14 cellular contexts compared by ENCODE assay signal in the genomic region with DNA sequence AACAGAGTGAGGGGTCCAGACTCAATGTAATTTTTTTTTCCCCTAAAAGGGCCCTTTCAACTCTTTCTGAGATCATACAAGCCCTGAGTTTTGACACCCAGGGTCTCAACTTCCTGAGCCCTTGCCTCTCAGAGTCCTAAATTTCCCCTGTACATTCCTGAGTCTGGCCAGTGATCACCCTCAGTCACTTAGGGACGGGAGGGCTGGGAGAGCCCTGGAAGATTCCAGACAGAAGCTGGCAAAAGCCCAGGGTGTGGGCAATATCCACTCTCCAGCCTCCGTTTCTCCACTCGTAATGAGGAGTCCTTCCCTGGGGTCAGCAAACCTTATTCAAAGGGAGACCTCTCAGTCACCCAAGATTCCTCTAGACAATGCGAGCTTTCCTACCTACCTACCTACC. TPM values are rescaled to one million over a fixed set of nuclear protein-coding genes. Genes with fewer than 3 reads are reported as not detected.
DNase-seq lines count a peak whose midpoint lies in the region; ATAC-seq and TF ChIP-seq lines count a peak whose summit lies in the region.
"Had no signal": no experiment of that assay in that cellular context is flagged by ENCODE, and none has a peak within 500 bp of the region (broad histone marks: within the 10 kb centered on the region; RNA-seq: fewer than 3 reads in every experiment).

No MANE protein-coding gene starts in this region.

- POLR2A ChIA-PET in CD4-positive, alpha-beta T cell (lab: Charles Lee), result interaction anchor here (1.3 kb wide), 1 partner anchor 82 kb away, joined by 3 read pairs; no protein-coding TSS in a partner anchor
- POLR2A ChIA-PET in PC-3 (lab: Charles Lee; ENCODE audit: unreplicated experiment), result no interaction called here
- POLR2A ChIA-PET in activated CD4-positive, alpha-beta memory T cell treated with anti-CD3 and anti-CD28 coated beads for 36 hours (lab: Charles Lee), result interaction anchor here (0.6 kb wide), 1 partner anchor 53 kb away, joined by 3 read pairs; no protein-coding TSS in a partner anchor

- intact Hi-C loops in CD4-positive, alpha-beta T cell (cut with DNase I, micrococcal nuclease), result loop anchor here in 1 of 2 experiments (10.0 kb wide), 2 partner anchors 148 to 462 kb away; a partner anchor contains a TSS
- intact Hi-C loops in PC-3 (cut with micrococcal nuclease), result no loop called here
- intact Hi-C loops in activated CD4-positive, alpha-beta memory T cell treated with anti-CD3 and anti-CD28 coated beads for 36 hours (cut with micrococcal nuclease), result no loop called here

- CTCF ChIA-PET in CD4-positive, alpha-beta T cell (lab: Charles Lee), result interaction anchor here (0.9 to 3.5 kb wide), 6 partner anchors 33 to 82 kb away, joined by 3 to 22 read pairs (median 12); a partner anchor contains a TSS
- CTCF ChIA-PET in PC-3 (lab: Charles Lee), result no interaction called here
- CTCF ChIA-PET in activated CD4-positive, alpha-beta memory T cell treated with anti-CD3 and anti-CD28 coated beads for 36 hours (lab: Charles Lee), result interaction anchor here (1.0 to 4.6 kb wide), 9 partner anchors 9 to 96 kb away, joined by 3 to 36 read pairs (median 5); no protein-coding TSS in a partner anchor

- H3K9me3 ChIP-seq in CD4-positive, alpha-beta T cell (ENCODE audit: control insufficient read depth, low read length), result no peaks in the 10 kb centered on the region
- no peaks in the 10 kb centered on the region for H3K9me3 ChIP-seq in PC-3 (ENCODE audit: low read length)
- H3K9me3 ChIP-seq: sigmoid colon had no signal

- peak overlapping the region; percentile 45 for H3K4me3 Mint-ChIP-seq in CD4-positive, alpha-beta T cell
- peak overlapping the region; percentile 97 for H3K4me3 Mint-ChIP-seq in osteocyte (ENCODE audit: unreplicated experiment)
- no peak overlapping the region for H3K4me3 Mint-ChIP-seq in activated CD4-positive, alpha-beta memory T cell treated with anti-CD3 and anti-CD28 coated beads for 36 hours

- H3K36me3 ChIP-seq in PC-3 (ENCODE audit: low read depth, low read length), result peaks cover under 1% of the 10 kb centered on the region; the same call in 1 of the 2 replicates

- H3K9me3 Mint-ChIP-seq in CD4-positive, alpha-beta T cell, result no peaks in the 10 kb centered on the region
- no peaks in the 10 kb centered on the region for H3K9me3 Mint-ChIP-seq in osteocyte (ENCODE audit: unreplicated experiment)
- no peaks in the 10 kb centered on the region for H3K9me3 Mint-ChIP-seq in activated CD4-positive, alpha-beta memory T cell treated with anti-CD3 and anti-CD28 coated beads for 36 hours

- no peaks in the 10 kb centered on the region for H4K20me1 ChIP-seq in PC-3 (ENCODE audit: low read length)

- no peak for TF ChIP-seq CTCF in CD4-positive, alpha-beta T cell (IDR thresholded peaks at IDR 0.05)
- TF ChIP-seq CTCF in PC-3 (conservative IDR thresholded peaks at IDR 0.05; ENCODE audit: low read depth, low read length), result no peak
- TF ChIP-seq CTCF in epithelial cell of proximal tubule (conservative IDR thresholded peaks at IDR 0.05; ENCODE audit: low read depth, low read length), result no peak
- no peak for TF ChIP-seq CTCF in osteocyte (IDR thresholded peaks at IDR 0.05)

- peaks cover 9% of the 10 kb centered on the region for H3K36me3 Mint-ChIP-seq in CD4-positive, alpha-beta T cell (ENCODE audit: low read depth)
- no peaks in the 10 kb centered on the region for H3K36me3 Mint-ChIP-seq in osteocyte (ENCODE audit: unreplicated experiment)
- no peaks in the 10 kb centered on the region for H3K36me3 Mint-ChIP-seq in activated CD4-positive, alpha-beta memory T cell treated with anti-CD3 and anti-CD28 coated beads for 36 hours

- TF ChIP-seq POLR2A in GM18505 (IDR thresholded peaks at IDR 0.05; ENCODE audit: borderline replicate concordance, extremely low read depth, insufficient read depth, insufficient read length), result no peak

- H3K9ac ChIP-seq in PC-3 (ENCODE audit: low read length), result no peak overlapping the region; the same call in 1 of the 2 replicates

- no peak for DNase-seq in CD4-positive, alpha-beta T cell
- DNase-seq in PC-3 (no peak), epithelial cell of proximal tubule (ENCODE audit: low read depth) (no peak), osteocyte (ENCODE audit: extremely low spot score, unreplicated experiment) (no peak), left lobe of liver (ENCODE audit: low spot score) (no peak), cerebellar cortex (ENCODE audit: low spot score) (no peak)
- DNase-seq in activated CD4-positive, alpha-beta memory T cell treated with anti-CD3 and anti-CD28 coated beads for 36 hours, result no peak
- DNase-seq: activated CD4-positive, alpha-beta T cell treated with anti-CD3 and anti-CD28 coated beads, Interleukin-2, amount 50 U/mL, for 4 hours; activated gamma-delta T cell; C1 segment of cervical spinal cord; cortex of kidney; midbrain; sigmoid colon had no signal

- peaks cover 46% of the 10 kb centered on the region for H3K4me1 Mint-ChIP-seq in CD4-positive, alpha-beta T cell (ENCODE audit: low read depth)
- H3K4me1 Mint-ChIP-seq in osteocyte (ENCODE audit: unreplicated experiment), result peaks cover 52% of the 10 kb centered on the region
- peaks cover 38% of the 10 kb centered on the region for H3K4me1 Mint-ChIP-seq in activated CD4-positive, alpha-beta memory T cell treated with anti-CD3 and anti-CD28 coated beads for 36 hours (ENCODE audit: low read depth)

- peaks cover 68% of the 10 kb centered on the region for H3K79me2 ChIP-seq in PC-3 (ENCODE audit: low read length)

- H3K27me3 ChIP-seq in CD4-positive, alpha-beta T cell (ENCODE audit: control insufficient read depth, insufficient read depth, low read length), result peaks cover 35% of the 10 kb centered on the region
- H3K27me3 ChIP-seq in PC-3 (ENCODE audit: low read length), result no peaks in the 10 kb centered on the region

- no peak overlapping the region for H3K27ac ChIP-seq in CD4-positive, alpha-beta T cell (ENCODE audit: low read depth, low read length)
- H3K27ac ChIP-seq in PC-3 (ENCODE audit: low read length), result no peak overlapping the region

- peaks cover 63% of the 10 kb centered on the region for H3K27me3 Mint-ChIP-seq in CD4-positive, alpha-beta T cell
- H3K27me3 Mint-ChIP-seq in osteocyte (ENCODE audit: unreplicated experiment), result no peaks in the 10 kb centered on the region
- H3K27me3 Mint-ChIP-seq in activated CD4-positive, alpha-beta memory T cell treated with anti-CD3 and anti-CD28 coated beads for 36 hours, result peaks cover 38% of the 10 kb centered on the region

- H3K4me3 ChIP-seq in PC-3 (ENCODE audit: low read length), result peak overlapping the region; percentile 97
- peak overlapping the region; percentile 83 for H3K4me3 ChIP-seq in epithelial cell of proximal tubule (ENCODE audit: low read depth, low read length)

- H3K4me2 ChIP-seq in PC-3 (ENCODE audit: low read length), result peak overlapping the region; percentile 84

- no peaks in the 10 kb centered on the region for H3K9me2 ChIP-seq in PC-3 (replicated peaks; ENCODE audit: low read length)

- no peaks in the 10 kb centered on the region for H3F3A ChIP-seq in PC-3 (ENCODE audit: low read length, unreplicated experiment)

- no TSS peak for BruUV-seq in PC-3 (replicated peaks; lab: Mats Ljungman, UMichigan)

- H3K4me1 ChIP-seq in PC-3 (ENCODE audit: insufficient read depth, low read length), result peaks cover 23% of the 10 kb centered on the region; the same call in 1 of the 2 replicates

- ATAC-seq in CD4-positive, alpha-beta T cell (ENCODE audit: poor library complexity), result no peak
- no peak for ATAC-seq in PC-3
- ATAC-seq in GM18505 (IDR thresholded peaks at IDR 0.05; ENCODE audit: unreplicated experiment), result no peak
- no peak for ATAC-seq in left lobe of liver

- no peak overlapping the region for H3K27ac Mint-ChIP-seq in CD4-positive, alpha-beta T cell
- H3K27ac Mint-ChIP-seq in osteocyte (ENCODE audit: unreplicated experiment), result peak overlapping the region; percentile 95
- no peak overlapping the region for H3K27ac Mint-ChIP-seq in activated CD4-positive, alpha-beta memory T cell treated with anti-CD3 and anti-CD28 coated beads for 36 hours

- H2AFZ ChIP-seq in PC-3 (ENCODE audit: low read length), result no peak overlapping the region

RNA-seq across cellular contexts. Expression of a gene that starts 1.6 kb away (rescaled TPM):
- total RNA-seq in CD4-positive, alpha-beta T cell, result 1 to 10 TPM; 1.5 to 3.7 TPM
- total RNA-seq in PC-3 (2014; rRNA removed), result 28.6 and 36.4 TPM in 2 replicates
- 15.2 and 16.8 TPM in 2 replicates for total RNA-seq in epithelial cell of proximal tubule
- 48.7 and 53.5 TPM in 2 replicates for total RNA-seq in osteocyte
- 1 to 10 TPM; 8.1 to 9.2 TPM for total RNA-seq in activated CD4-positive, alpha-beta memory T cell treated with anti-CD3 and anti-CD28 coated beads for 36 hours
- 8.0 TPM for total RNA-seq in left lobe of liver

RNA-seq across cellular contexts. Expression of a gene that starts 3.2 kb away (rescaled TPM):
- under 1 TPM; 0.16 to 0.28 TPM for total RNA-seq in CD4-positive, alpha-beta T cell
- 25.9 and 43.0 TPM in 2 replicates for total RNA-seq in PC-3 (2014; rRNA removed)
- 14.5 and 30.7 TPM in 2 replicates for total RNA-seq in epithelial cell of proximal tubule
- total RNA-seq in osteocyte, result 7.6 and 9.1 TPM in 2 replicates
- 10 to 100 TPM; 11.1 to 12.6 TPM for total RNA-seq in activated CD4-positive, alpha-beta memory T cell treated with anti-CD3 and anti-CD28 coated beads for 36 hours
- 2.2 TPM for total RNA-seq in left lobe of liver

RNA-seq across cellular contexts. Expression of a gene that starts 20.4 kb away (rescaled TPM):
- 10 to 100 TPM; 32.5 to 32.6 TPM for total RNA-seq in CD4-positive, alpha-beta T cell
- 56.2 and 57.3 TPM in 2 replicates for total RNA-seq in PC-3 (2014; rRNA removed)
- total RNA-seq in epithelial cell of proximal tubule, result 66.6 and 71.6 TPM in 2 replicates
- 96.7 and 117 TPM in 2 replicates for total RNA-seq in osteocyte
- 10 to 100 TPM; 59.4 to 59.7 TPM for total RNA-seq in activated CD4-positive, alpha-beta memory T cell treated with anti-CD3 and anti-CD28 coated beads for 36 hours
- 25.8 TPM for total RNA-seq in left lobe of liver

RNA-seq across cellular contexts. Expression of a gene that starts 32.9 kb away (rescaled TPM):
- total RNA-seq in CD4-positive, alpha-beta T cell, result 1 to 10 TPM; 8.7 to 9.6 TPM
- total RNA-seq in PC-3 (2014; rRNA removed) (48.0 and 57.5 TPM in 2 replicates), epithelial cell of proximal tubule (32.2 and 34.8 TPM in 2 replicates), osteocyte (32.1 and 32.7 TPM in 2 replicates), left lobe of liver (15.3 TPM)
- total RNA-seq in activated CD4-positive, alpha-beta memory T cell treated with anti-CD3 and anti-CD28 coated beads for 36 hours, result 10 to 100 TPM; 27.2 to 27.4 TPM
